In the genomic region with DNA sequence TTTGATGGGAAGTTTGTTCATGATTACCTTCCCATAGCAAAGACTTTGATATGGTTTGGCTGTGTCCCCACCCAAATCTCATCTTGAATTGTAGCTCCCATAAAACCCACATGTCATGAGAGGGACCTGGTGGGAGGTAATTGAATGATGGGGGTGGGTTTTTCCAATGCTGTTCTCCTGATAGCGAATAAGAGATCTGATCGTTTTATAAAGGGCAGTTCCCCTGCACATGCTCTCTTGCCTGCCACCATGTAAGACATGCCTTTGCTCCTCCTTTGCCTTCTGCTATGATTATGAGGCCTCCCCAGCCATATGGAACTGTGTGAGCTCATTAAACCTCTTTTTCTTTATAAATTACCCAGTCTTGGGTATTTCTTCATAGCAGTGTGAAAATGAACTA, we compare ENCODE assay signal across 2 cellular contexts.
TF ChIP-seq lines count a peak whose summit lies in the region.

No MANE protein-coding gene starts in this region.

TF ChIP-seq in K562, 482 proteins besides CTCF, POLR2A, EP300 and RAD21:
- 0 out of 2 replicates have a peak, but pooled peaks have one; percentile 58 for TF ChIP-seq ZNF431 (CRISPR knock-in tag; IDR thresholded peaks at IDR 0.05)

TF ChIP-seq in HepG2, 621 proteins besides CTCF, POLR2A, EP300 and RAD21:
- TF ChIP-seq ZNF431 (CRISPR knock-in tag; IDR thresholded peaks at IDR 0.05; ENCODE audit: borderline replicate concordance, low read depth) = peak; percentile 75; the same call in 1 of the 2 replicates
- TF ChIP-seq, protein P1, sequence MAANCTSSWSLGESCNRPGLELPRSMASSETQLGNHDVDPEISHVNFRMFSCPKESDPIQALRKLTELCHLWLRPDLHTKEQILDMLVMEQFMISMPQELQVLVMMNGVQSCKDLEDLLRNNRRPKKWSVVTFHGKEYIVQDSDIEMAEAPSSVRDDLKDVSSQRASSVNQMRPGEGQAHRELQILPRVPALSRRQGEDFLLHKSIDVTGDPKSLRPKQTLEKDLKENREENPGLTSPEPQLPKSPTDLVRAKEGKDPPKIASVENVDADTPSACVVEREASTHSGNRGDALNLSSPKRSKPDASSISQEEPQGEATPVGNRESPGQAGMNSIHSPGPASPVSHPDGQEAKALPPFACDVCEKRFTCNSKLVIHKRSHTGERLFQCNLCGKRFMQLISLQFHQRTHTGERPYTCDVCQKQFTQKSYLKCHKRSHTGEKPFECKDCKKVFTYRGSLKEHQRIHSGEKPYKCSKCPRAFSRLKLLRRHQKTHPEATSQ (CRISPR knock-in tag; IDR thresholded peaks at IDR 0.05; ENCODE audit: borderline replicate concordance) = peak; percentile 64; the same call in 1 of the 2 replicates
- peak; percentile 37; the same call in 1 of the 2 replicates for TF ChIP-seq ZNF430 (CRISPR knock-in tag; IDR thresholded peaks at IDR 0.05)
